ENCODE assay signal across 9 cellular contexts in the genomic region with DNA sequence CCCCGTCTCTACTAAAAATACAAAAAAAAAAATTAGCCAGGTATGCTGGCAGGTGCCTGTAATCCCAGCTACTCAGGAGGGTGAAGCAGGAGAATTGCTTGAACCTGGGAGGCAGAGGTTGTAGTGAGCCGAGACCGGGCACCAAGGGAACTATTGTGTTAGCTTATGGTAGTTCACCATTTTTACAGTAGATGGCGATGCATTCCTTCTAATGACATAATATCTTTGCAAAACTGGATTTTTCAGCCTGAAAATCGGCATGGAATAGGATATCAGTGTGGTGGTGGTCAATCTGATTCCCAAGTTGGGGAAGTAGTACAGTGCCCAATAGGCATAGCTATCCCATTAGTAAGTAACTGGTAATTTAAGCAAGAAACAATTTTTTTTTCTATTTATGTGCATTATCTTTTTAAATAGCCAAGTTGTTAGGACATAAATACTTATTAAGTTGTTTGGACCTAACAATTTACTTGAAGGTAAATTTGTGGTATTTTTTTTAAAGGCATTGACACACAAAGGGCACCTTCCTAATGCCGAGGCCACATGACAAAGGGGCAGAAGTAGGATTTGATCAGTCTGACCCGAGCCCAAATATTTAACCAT. TPM values are rescaled to one million over a fixed set of nuclear protein-coding genes. Genes with fewer than 3 reads are reported as not detected.
DNase-seq lines count a peak whose midpoint lies in the region; ATAC-seq, FAIRE-seq and TF ChIP-seq lines count a peak whose summit lies in the region.
"Had no signal": no experiment of that assay in that cellular context is flagged by ENCODE, and none has a peak within 500 bp of the region (broad histone marks: within the 10 kb centered on the region; RNA-seq: fewer than 3 reads in every experiment).

No MANE protein-coding gene starts in this region.

- peak; percentile 60 for ATAC-seq in GM19395 (IDR thresholded peaks at IDR 0.05; ENCODE audit: unreplicated experiment)
- peak; percentile 52 for ATAC-seq in activated naive CD8-positive, alpha-beta T cell treated with anti-CD3 and anti-CD28 coated beads, Interleukin-2, amount 50 U/mL, for 24 hours
- peak; percentile 44 to 49 for ATAC-seq in right cardiac atrium
- ATAC-seq in HG03025 (IDR thresholded peaks at IDR 0.05; ENCODE audit: low FRiP score, unreplicated experiment) = no peak
- no peak for ATAC-seq in HG03196 (IDR thresholded peaks at IDR 0.05; ENCODE audit: unreplicated experiment)

- no peak for FAIRE-seq in small intestine (lab: Jason Lieb, UNC)

- H3K36me3 ChIP-seq in small intestine (ENCODE audit: control insufficient read depth in 2 of 2, insufficient read depth in 2 of 2, low read length in 2 of 2) = no peaks in the 10 kb centered on the region

- intact Hi-C loops in Calu3 (cut with micrococcal nuclease; ENCODE audit: unreplicated experiment) = loop anchor here (1.0 kb wide), 2 partner anchors 28 to 32 kb away; partner anchors contain the start of gene HILPDA
- intact Hi-C loops in right cardiac atrium (cut with DNase I) = loop anchor here in 2 of 4 donors (1.0 to 2.0 kb wide), 2 partner anchors 32 to 33 kb away; no protein-coding TSS in a partner anchor

- H3K27me3 ChIP-seq in right cardiac atrium (ENCODE audit: control insufficient read depth, insufficient read depth) = no peaks in the 10 kb centered on the region
- no peaks in the 10 kb centered on the region for H3K27me3 ChIP-seq in small intestine (ENCODE audit: control insufficient read depth in 2 of 2, insufficient read depth in 2 of 2, low read length in 2 of 2)

- H3K27ac ChIP-seq in right cardiac atrium (ENCODE audit: low read length) = no peak overlapping the region
- no peak overlapping the region for H3K27ac ChIP-seq in small intestine (ENCODE audit: low read depth in 1 of 2, low read length in 1 of 2)

- 15% methylated on average over 7 of the region's 7 CpGs for WGBS in right cardiac atrium
- WGBS in small intestine, 3 donors = 18 to 19% (median 18%) methylated on average over 7 of the region's 7 CpGs

- H3K27me3 Mint-ChIP-seq in Calu3 (ENCODE audit: unreplicated experiment) = no peaks in the 10 kb centered on the region
- H3K27me3 Mint-ChIP-seq in activated naive CD8-positive, alpha-beta T cell treated with anti-CD3 and anti-CD28 coated beads, Interleukin-2, amount 50 U/mL, for 24 hours = peaks cover 5% of the 10 kb centered on the region

- H3K4me3 Mint-ChIP-seq in Calu3 (ENCODE audit: low read depth, unreplicated experiment) = no peak overlapping the region
- no peak overlapping the region for H3K4me3 Mint-ChIP-seq in activated naive CD8-positive, alpha-beta T cell treated with anti-CD3 and anti-CD28 coated beads, Interleukin-2, amount 50 U/mL, for 24 hours
- H3K4me3 Mint-ChIP-seq: T-helper 1 cell treated with Interleukin-12 subunit alpha and Interleukin-12 subunit beta and Interleukin-4 antibody, amounts not matched to agents 30 μg/mL and 1 μg/mL, for 36 hours had no signal

- no peaks in the 10 kb centered on the region for H3K9me3 ChIP-seq in right cardiac atrium (ENCODE audit: control insufficient read depth, low read length)
- H3K9me3 ChIP-seq in small intestine (ENCODE audit: control insufficient read depth, low read depth) = no peaks in the 10 kb centered on the region

- H3K27ac Mint-ChIP-seq in Calu3 (ENCODE audit: unreplicated experiment) = no peak overlapping the region
- no peak overlapping the region for H3K27ac Mint-ChIP-seq in activated naive CD8-positive, alpha-beta T cell treated with anti-CD3 and anti-CD28 coated beads, Interleukin-2, amount 50 U/mL, for 24 hours
- H3K27ac Mint-ChIP-seq: T-helper 1 cell treated with Interleukin-12 subunit alpha and Interleukin-12 subunit beta and Interleukin-4 antibody, amounts not matched to agents 30 μg/mL and 1 μg/mL, for 36 hours had no signal

- H3K4me3 ChIP-seq in right cardiac atrium (ENCODE audit: low read length) = no peak overlapping the region
- H3K4me3 ChIP-seq in small intestine (ENCODE audit: low read depth in 1 of 2, low read length in 2 of 2) = no peak overlapping the region

- H3K4me1 Mint-ChIP-seq in Calu3 (ENCODE audit: low read depth, unreplicated experiment) = peaks cover 15% of the 10 kb centered on the region
- peaks cover 2% of the 10 kb centered on the region for H3K4me1 Mint-ChIP-seq in activated naive CD8-positive, alpha-beta T cell treated with anti-CD3 and anti-CD28 coated beads, Interleukin-2, amount 50 U/mL, for 24 hours

- H3K36me3 Mint-ChIP-seq in Calu3 (ENCODE audit: insufficient read depth, unreplicated experiment) = no peaks in the 10 kb centered on the region
- no peaks in the 10 kb centered on the region for H3K36me3 Mint-ChIP-seq in activated naive CD8-positive, alpha-beta T cell treated with anti-CD3 and anti-CD28 coated beads, Interleukin-2, amount 50 U/mL, for 24 hours (ENCODE audit: low read depth)

- DNase-seq in Calu3 = peak; percentile 41
- peak; percentile 43 for DNase-seq in NCI-H2171 (lab: John Stamatoyannopoulos, UW)
- no peak for DNase-seq in activated naive CD8-positive, alpha-beta T cell treated with anti-CD3 and anti-CD28 coated beads, Interleukin-2, amount 50 U/mL, for 24 hours
- DNase-seq in right cardiac atrium = peak in 1 of 3 donors; percentile 50
- DNase-seq in small intestine = peak; percentile 64

- H3K9me3 Mint-ChIP-seq in Calu3 (ENCODE audit: low read depth, unreplicated experiment) = no peaks in the 10 kb centered on the region
- no peaks in the 10 kb centered on the region for H3K9me3 Mint-ChIP-seq in activated naive CD8-positive, alpha-beta T cell treated with anti-CD3 and anti-CD28 coated beads, Interleukin-2, amount 50 U/mL, for 24 hours
- H3K9me3 Mint-ChIP-seq: T-helper 1 cell treated with Interleukin-12 subunit alpha and Interleukin-12 subunit beta and Interleukin-4 antibody, amounts not matched to agents 30 μg/mL and 1 μg/mL, for 36 hours had no signal

- BruUV-seq in Calu3 (replicated peaks; lab: Mats Ljungman, UMichigan) = no TSS peak

- H3K4me1 ChIP-seq in right cardiac atrium (ENCODE audit: control insufficient read depth, insufficient read depth, low read length) = no peaks in the 10 kb centered on the region
- H3K4me1 ChIP-seq in small intestine (ENCODE audit: control insufficient read depth in 2 of 2, insufficient read depth in 1 of 2, low read depth in 1 of 2, low read length in 1 of 2) = no peaks in the 10 kb centered on the region

- CTCF ChIA-PET in Calu3 (lab: Charles Lee) = interaction anchor here (0.6 to 3.5 kb wide), 8 partner anchors 13 to 299 kb away, joined by 3 to 63 read pairs (median 4); partner anchors contain the start of gene HILPDA

- peak; percentile 66 for TF ChIP-seq CTCF in Calu3 (IDR thresholded peaks at IDR 0.05; ENCODE audit: unreplicated experiment)

RNA-seq across cellular contexts. Expression of gene IMPDH1, which starts 17.6 kb away (rescaled TPM):
- total RNA-seq in Calu3 (2022) = 57.1 and 57.3 TPM in 2 replicates
- 10 to 100 TPM; 13.9 to 22.2 (median 16.2) TPM for total RNA-seq in right cardiac atrium
- 13.8 TPM for polyA plus RNA-seq in right cardiac atrium
- 10 to 100 TPM in 2 of 3 donors, 1 to 10 TPM in 1; 4.5 to 19.0 (median 11.3) TPM for polyA plus RNA-seq in small intestine

RNA-seq across cellular contexts. Expression of gene HILPDA, which starts 28.3 kb away (rescaled TPM):
- total RNA-seq in Calu3 (2022) (14.5 and 17.4 TPM in 2 replicates), right cardiac atrium (10 to 100 TPM in 1 of 4 donors, 1 to 10 TPM in 3; 6.2 to 10.6 (median 6.6) TPM)
- polyA plus RNA-seq in right cardiac atrium (8.3 TPM), small intestine (10 to 100 TPM in 1 of 3 donors, 1 to 10 TPM in 2; 1.8 to 14.3 (median 3.2) TPM)

RNA-seq across cellular contexts. Expression of gene METTL2B, which starts 49.2 kb away (rescaled TPM):
- total RNA-seq in Calu3 (2022) = 29.7 and 30.0 TPM in 2 replicates
- 10 to 100 TPM; 17.6 to 23.1 (median 20.5) TPM for total RNA-seq in right cardiac atrium
- polyA plus RNA-seq in right cardiac atrium = 11.7 TPM
- polyA plus RNA-seq in small intestine = 10 to 100 TPM in 1 of 3 donors, 1 to 10 TPM in 2; 7.4 to 14.4 (median 8.1) TPM

Comparison
In these comparisons a context has a peak if more than half of its experiments do, and no peak if none do; other contexts are left out.
1. ATAC-seq: peak in GM19395 (single experiment), activated naive CD8-positive, alpha-beta T cell treated with anti-CD3 and anti-CD28 coated beads, Interleukin-2, amount 50 U/mL, for 24 hours (single experiment) and right cardiac atrium (2 of 2); none in HG03025 (single experiment) and HG03196 (single experiment).